ENCODE assay signal across 1 cellular context in the genomic region with DNA sequence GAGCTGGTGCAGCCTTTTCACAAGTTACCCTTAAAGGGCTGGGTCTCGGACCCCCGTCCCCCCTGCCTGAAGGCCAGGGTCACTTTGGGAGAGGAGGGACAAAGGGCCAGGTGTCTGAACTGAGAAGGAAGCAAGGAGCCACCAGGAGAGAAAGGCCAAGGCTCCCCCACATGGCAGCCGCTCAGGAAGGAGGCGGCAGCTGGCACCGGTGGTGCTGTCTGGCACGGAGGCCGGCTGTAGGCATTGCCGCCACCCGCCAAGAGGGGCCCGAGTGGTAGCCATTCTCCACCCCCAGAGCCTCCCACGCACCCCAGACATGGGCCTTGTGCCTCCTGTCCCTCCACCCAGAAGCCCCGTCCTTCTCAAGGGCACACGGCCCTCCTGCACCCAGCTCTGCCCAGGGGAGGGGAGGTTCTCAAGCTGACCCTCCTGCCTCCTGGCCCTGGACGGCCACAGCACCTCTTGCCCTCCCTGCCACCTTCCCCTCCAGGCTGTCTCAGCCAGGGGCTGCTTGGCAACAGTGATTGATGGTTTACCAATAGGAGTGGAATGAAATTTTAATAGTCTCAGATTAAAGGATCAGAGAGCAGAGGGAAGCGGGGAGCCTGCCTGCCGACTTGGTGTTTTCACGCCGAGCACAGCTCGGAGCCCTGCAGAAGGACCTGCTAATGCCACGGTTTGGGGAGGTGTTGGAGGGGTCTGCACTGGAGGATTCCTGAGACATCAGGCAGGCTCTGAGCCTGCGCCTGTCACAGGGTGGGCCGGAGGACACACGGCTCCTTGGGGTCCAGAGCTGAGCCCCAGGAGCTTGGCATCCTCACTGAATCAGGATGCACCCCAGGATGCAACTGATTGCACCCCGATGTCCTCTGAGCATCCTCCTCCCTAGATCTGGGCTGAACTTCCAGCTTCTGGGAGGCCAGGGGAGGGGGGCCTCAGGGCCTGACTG.
TF ChIP-seq lines count a peak whose summit lies in the region.

No MANE protein-coding gene starts in this region.

TF ChIP-seq in IMR-90, 13 proteins besides CTCF, POLR2A, EP300 and RAD21 (continued from another document):
- TF ChIP-seq FOS (IDR thresholded peaks at IDR 0.05; ENCODE audit: low read depth, low read length) (no peak), CHD1 (IDR thresholded peaks at IDR 0.05; ENCODE audit: low read depth, low read length) (no peak)
- TF ChIP-seq, protein P1, sequence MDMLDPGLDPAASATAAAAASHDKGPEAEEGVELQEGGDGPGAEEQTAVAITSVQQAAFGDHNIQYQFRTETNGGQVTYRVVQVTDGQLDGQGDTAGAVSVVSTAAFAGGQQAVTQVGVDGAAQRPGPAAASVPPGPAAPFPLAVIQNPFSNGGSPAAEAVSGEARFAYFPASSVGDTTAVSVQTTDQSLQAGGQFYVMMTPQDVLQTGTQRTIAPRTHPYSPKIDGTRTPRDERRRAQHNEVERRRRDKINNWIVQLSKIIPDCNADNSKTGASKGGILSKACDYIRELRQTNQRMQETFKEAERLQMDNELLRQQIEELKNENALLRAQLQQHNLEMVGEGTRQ (IDR thresholded peaks at IDR 0.05; ENCODE audit: low read depth, low read length): no peak
